8 cellular contexts compared by ENCODE assay signal in the genomic region with DNA sequence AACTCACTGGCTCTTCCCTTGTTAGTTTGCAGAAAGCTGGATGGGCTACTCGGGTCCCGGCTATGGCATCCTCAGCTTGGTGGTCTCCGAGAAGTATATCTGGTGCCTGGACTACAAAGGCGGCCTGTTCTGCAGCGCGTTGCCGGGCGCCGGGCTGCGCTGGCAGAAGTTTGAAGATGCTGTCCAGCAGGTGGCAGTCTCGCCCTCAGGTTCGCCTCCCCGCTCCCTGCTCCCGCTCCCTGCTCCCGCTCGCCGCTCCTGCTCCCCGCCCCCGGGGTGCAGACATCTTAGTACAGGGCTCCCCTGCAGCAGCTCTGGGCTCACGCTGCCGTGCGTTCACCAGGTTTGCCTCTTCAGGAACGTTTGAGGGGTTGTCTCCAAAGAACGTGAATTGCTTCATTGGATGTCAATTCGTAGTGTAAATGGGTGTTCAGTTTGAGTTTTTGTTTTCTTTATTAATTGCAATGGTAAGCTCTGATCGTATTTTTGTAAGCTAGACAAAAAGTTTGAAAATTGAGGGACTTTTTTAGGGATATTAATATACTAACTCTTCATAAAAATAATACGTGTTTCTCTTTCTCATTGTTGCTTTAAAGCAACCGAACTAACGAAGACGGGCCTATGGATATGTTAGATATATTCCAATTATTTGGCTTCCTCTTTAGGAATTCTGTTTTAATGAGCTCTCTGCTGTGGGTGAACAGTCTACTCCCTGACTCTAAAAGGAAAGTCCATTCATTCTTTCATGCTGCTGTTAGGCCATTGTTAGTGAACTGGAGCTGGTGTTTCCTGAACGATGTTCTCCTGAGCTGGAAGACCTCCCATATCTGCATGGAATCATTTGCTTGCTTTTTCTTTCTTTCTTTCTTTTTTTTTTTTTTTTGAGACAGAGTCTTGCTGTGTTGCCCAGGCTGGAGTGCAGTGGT.
DNase-seq lines count a peak whose midpoint lies in the region; ATAC-seq and TF ChIP-seq lines count a peak whose summit lies in the region.

No MANE protein-coding gene starts in this region.

- dilution Hi-C loops in mammary epithelial cell (cut with HindIII; ENCODE audit: low sequenced_read_pairs): no loop called here

- DNase-seq in GM19238 (ENCODE audit: insufficient read length, low spot score) (peak; percentile 61), NCI-H2171 (lab: John Stamatoyannopoulos, UW) (peak; percentile 93), activated B cell treated with CpG ODN at 0.5 μM for 24 hours (peak; percentile 61), mammary epithelial cell (peak; percentile 68), iris pigment epithelial cell (ENCODE audit: low read depth) (peak; percentile 81), smooth muscle cell of the brain vasculature (ENCODE audit: low read depth, low spot score) (peak; percentile 58)

- H4K20me1 ChIP-seq in mammary epithelial cell (ENCODE audit: insufficient read depth, low read length): no peaks in the 10 kb centered on the region

- H3K4me2 ChIP-seq in mammary epithelial cell (ENCODE audit: insufficient read depth, low read depth, low read length): peak overlapping the region; percentile 85

- H3K27me3 ChIP-seq in mammary epithelial cell (ENCODE audit: insufficient read depth, low read length): no peaks in the 10 kb centered on the region

- intact Hi-C loops in activated B cell treated with CpG ODN at 0.5 μM for 24 hours (cut with micrococcal nuclease) (loop anchor here (1.0 kb wide), 1 partner anchor 78 kb away; no protein-coding TSS in a partner anchor), mammary epithelial cell (cut with micrococcal nuclease) (loop anchor here (1.0 to 10.0 kb wide), 4 partner anchors 78 to 480 kb away; a partner anchor contains a TSS)

- H3K27ac ChIP-seq in 22Rv1: no peak overlapping the region
- no peak overlapping the region for H3K27ac ChIP-seq in mammary epithelial cell (ENCODE audit: insufficient read depth, low read depth, low read length)

- H3K9me3 ChIP-seq in mammary epithelial cell (replicated peaks; ENCODE audit: insufficient read depth, low read length): no peaks in the 10 kb centered on the region

- WGBS in mammary epithelial cell (ENCODE audit: low coverage, missing lambda C conversion rate): 5% methylated on average over 24 of the region's 31 CpGs

- H3K36me3 Mint-ChIP-seq in activated B cell treated with CpG ODN at 0.5 μM for 24 hours (ENCODE audit: low read depth): peaks cover 20% of the 10 kb centered on the region

- POLR2A ChIA-PET in activated B cell treated with CpG ODN at 0.5 μM for 24 hours (lab: Charles Lee): no interaction called here

- peaks cover 8% of the 10 kb centered on the region for H3K36me3 ChIP-seq in mammary epithelial cell (ENCODE audit: insufficient read depth, low read length)

- no peaks in the 10 kb centered on the region for H3K27me3 Mint-ChIP-seq in activated B cell treated with CpG ODN at 0.5 μM for 24 hours

- in situ Hi-C loops in mammary epithelial cell (cut with MboI; ENCODE audit: low sequenced_read_pairs in 2 of 2): loop anchor here in 1 of 2 donors (5.0 kb wide), 1 partner anchor 79 kb away; no protein-coding TSS in a partner anchor

- H3K4me3 Mint-ChIP-seq in activated B cell treated with CpG ODN at 0.5 μM for 24 hours: no peak overlapping the region

- no peaks in the 10 kb centered on the region for H3K9me3 Mint-ChIP-seq in activated B cell treated with CpG ODN at 0.5 μM for 24 hours

- BruUV-seq in mammary epithelial cell (replicated peaks; lab: Mats Ljungman, UMichigan): no TSS peak

- peaks cover 18% of the 10 kb centered on the region for H3K4me1 ChIP-seq in mammary epithelial cell (ENCODE audit: insufficient read depth, low read length)

- H3K4me1 Mint-ChIP-seq in activated B cell treated with CpG ODN at 0.5 μM for 24 hours: peaks cover 5% of the 10 kb centered on the region

- peak; percentile 71 for ATAC-seq in activated B cell treated with CpG ODN at 0.5 μM for 24 hours (ENCODE audit: low read depth)
- ATAC-seq in HG03565 (IDR thresholded peaks at IDR 0.05; ENCODE audit: unreplicated experiment): no peak

- CTCF ChIA-PET in activated B cell treated with CpG ODN at 0.5 μM for 24 hours (lab: Charles Lee): interaction anchor here (0.8 to 3.9 kb wide), 6 partner anchors 13 to 80 kb away, joined by 3 to 24 read pairs (median 4); no protein-coding TSS in a partner anchor
- CTCF ChIA-PET in mammary epithelial cell (lab: Charles Lee; ENCODE audit: low non-redundant PET): interaction anchor here (0.6 to 1.2 kb wide), 3 partner anchors 42 to 121 kb away, joined by 4 to 8 read pairs (median 4); no protein-coding TSS in a partner anchor

- peak overlapping the region; percentile 16 to 30 (median 20) for H3K4me3 ChIP-seq in mammary epithelial cell (replicated peaks in 1 of 3; ENCODE audit: insufficient read depth in 1 of 3, low read depth in 2 of 3, low read length in 3 of 3)

- H2AFZ ChIP-seq in mammary epithelial cell (ENCODE audit: low read depth, low read length): peak overlapping the region; percentile 69

- TF ChIP-seq CTCF in 22Rv1 (IDR thresholded peaks at IDR 0.05): peak; percentile 86
- no peak for TF ChIP-seq CTCF in activated B cell treated with CpG ODN at 0.5 μM for 24 hours (IDR thresholded peaks at IDR 0.05)
- TF ChIP-seq CTCF in mammary epithelial cell (conservative IDR thresholded peaks at IDR 0.05 in 1 of 2, IDR thresholded peaks at IDR 0.05 in 1 of 2; ENCODE audit: extremely low read depth in 1 of 2, insufficient read depth in 1 of 2, low read depth in 1 of 2, low read length in 2 of 2): peak; percentile 55 to 79

- no peak overlapping the region for H3K9ac ChIP-seq in mammary epithelial cell (ENCODE audit: insufficient read depth, low read length)

- H3K27ac Mint-ChIP-seq in activated B cell treated with CpG ODN at 0.5 μM for 24 hours: no peak overlapping the region

- H3K79me2 ChIP-seq in mammary epithelial cell (ENCODE audit: insufficient read depth, low read length): no peaks in the 10 kb centered on the region
